ENCODE assay signal across 8 cellular contexts in genomic region chr3:48016336-48016973, GRCh38. TPM values are rescaled to one million over a fixed set of nuclear protein-coding genes. Genes with fewer than 3 reads are reported as not detected.
A peak's percentile ranks its signal among the peaks of the same experiment; 100 is the strongest.
DNase-seq lines count a peak whose midpoint lies in the region; ATAC-seq and TF ChIP-seq lines count a peak whose summit lies in the region.

TSS of gene MAP4 (minus strand) at chr3:48016416. CDS start at chr3:47998860, 17,556 bp downstream.

- peaks cover 61 to 78% of the 10 kb centered on the region in 2 donors for H3K4me1 ChIP-seq in thoracic aorta (ENCODE audit: control insufficient read depth in 1 of 2, low read depth in 2 of 2)

- H3K9me3 ChIP-seq in thoracic aorta = no peaks in the 10 kb centered on the region

- H3K27ac ChIP-seq in thoracic aorta = peak within 1 kb of the TSS; percentile 85 to 90

- H3K27me3 ChIP-seq in thoracic aorta (replicated peaks; ENCODE audit: insufficient read depth) = no peaks in the 10 kb centered on the region

- no peaks in the 10 kb centered on the region for H3K36me3 ChIP-seq in thoracic aorta

- H3K4me3 ChIP-seq in thoracic aorta = peak within 1 kb of the TSS; percentile 10

- no peaks in the 10 kb centered on the region for H3K9me3 Mint-ChIP-seq in activated T-cell treated with anti-CD3 and anti-CD28 coated beads, Interleukin-2, amount 50 U/mL, for 24 hours
- no peaks in the 10 kb centered on the region for H3K9me3 Mint-ChIP-seq in brain

- peaks cover 7% of the 10 kb centered on the region for H3K36me3 Mint-ChIP-seq in activated T-cell treated with anti-CD3 and anti-CD28 coated beads, Interleukin-2, amount 50 U/mL, for 24 hours (ENCODE audit: low read depth)
- peaks cover 25% of the 10 kb centered on the region for H3K36me3 Mint-ChIP-seq in brain

- H3K27ac Mint-ChIP-seq in activated T-cell treated with anti-CD3 and anti-CD28 coated beads, Interleukin-2, amount 50 U/mL, for 24 hours = peak within 1 kb of the TSS; percentile 77
- peak within 1 kb of the TSS; percentile 69 to 93 (median 78) for H3K27ac Mint-ChIP-seq in brain

- no peaks in the 10 kb centered on the region for H3K27me3 Mint-ChIP-seq in activated T-cell treated with anti-CD3 and anti-CD28 coated beads, Interleukin-2, amount 50 U/mL, for 24 hours
- no peaks in the 10 kb centered on the region for H3K27me3 Mint-ChIP-seq in brain

- peaks cover 47% of the 10 kb centered on the region for H3K4me1 Mint-ChIP-seq in activated T-cell treated with anti-CD3 and anti-CD28 coated beads, Interleukin-2, amount 50 U/mL, for 24 hours (ENCODE audit: low read depth)
- H3K4me1 Mint-ChIP-seq in brain = peaks cover 77% of the 10 kb centered on the region

- no peak for DNase-seq in activated T-cell treated with anti-CD3 and anti-CD28 coated beads, Interleukin-2, amount 50 U/mL, for 24 hours
- DNase-seq in activated T-cell treated with anti-CD3 and anti-CD28 coated beads for 4 hours = no peak
- peak; percentile 40 for DNase-seq in left kidney (ENCODE audit: low read depth, low spot score)
- no peak for DNase-seq in thoracic aorta (ENCODE audit: low spot score)
- no peak for DNase-seq in iPS-NIHi11 (ENCODE audit: low spot score)
- no peak for DNase-seq in middle frontal gyrus (ENCODE audit: extremely low spot score, low spot score)

- TF ChIP-seq CTCF in brain (conservative IDR thresholded peaks at IDR 0.05) (no peak), thoracic aorta (IDR thresholded peaks at IDR 0.05) (no peak)

- ATAC-seq in thoracic aorta (ENCODE audit: insufficient number of reproducible peaks, low FRiP score, low read depth) = no peak
- no peak for ATAC-seq in GM21825 (IDR thresholded peaks at IDR 0.05; ENCODE audit: unreplicated experiment)

- H3K4me3 Mint-ChIP-seq in activated T-cell treated with anti-CD3 and anti-CD28 coated beads, Interleukin-2, amount 50 U/mL, for 24 hours = no peak within 1 kb of the TSS
- peak within 1 kb of the TSS; percentile 5 to 64 (median 23) for H3K4me3 Mint-ChIP-seq in brain

RNA-seq across cellular contexts. Expression of gene MAP4, which starts in this region (rescaled TPM):
- polyA plus RNA-seq in brain (ENCODE audit: insufficient read depth, low read depth, low replicate concordance) = 246 TPM
- total RNA-seq in thoracic aorta = 100 to 1,000 TPM; 252 to 264 TPM
